In the genomic region with DNA sequence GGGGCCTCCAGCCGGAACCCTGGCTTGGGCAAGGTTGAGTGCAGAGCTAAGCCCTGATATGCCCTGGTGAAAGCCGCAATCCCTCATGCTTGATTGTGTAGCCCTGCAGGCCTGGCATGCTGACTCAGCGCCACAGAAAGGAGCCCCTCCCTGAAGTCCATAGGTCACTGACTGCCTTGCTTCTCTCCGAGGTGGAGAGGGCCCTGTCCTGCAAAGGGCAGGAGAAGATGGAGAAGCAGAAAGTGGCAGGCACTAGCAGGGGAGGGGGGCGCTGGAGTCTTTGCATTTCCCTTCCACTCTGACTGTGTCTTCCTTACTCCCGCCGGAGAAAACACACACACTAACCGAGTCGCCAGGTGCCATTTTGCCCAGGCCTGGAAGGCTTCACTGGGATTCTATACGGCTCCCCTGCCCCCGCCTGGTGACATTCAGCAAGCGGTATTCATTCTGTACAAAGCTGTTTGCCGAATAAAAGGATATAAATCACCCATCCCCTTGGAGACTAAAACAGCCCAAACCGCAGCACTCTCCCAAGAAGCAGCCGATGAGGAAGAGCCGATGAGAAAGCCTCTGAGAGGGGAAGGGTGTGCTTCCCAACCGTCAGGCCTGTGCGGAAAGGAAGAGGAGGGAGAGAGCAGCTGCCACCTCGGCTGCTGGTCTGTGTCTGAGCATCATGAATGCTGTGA, we compare ENCODE assay signal across 12 cellular contexts.
DNase-seq lines count a peak whose midpoint lies in the region; ATAC-seq lines count a peak whose summit lies in the region.
"Had no signal": no experiment of that assay in that cellular context is flagged by ENCODE, and none has a peak within 500 bp of the region (broad histone marks: within the 10 kb centered on the region; RNA-seq: fewer than 3 reads in every experiment).

No MANE protein-coding gene starts in this region.

- H3K27me3 Mint-ChIP-seq in immature natural killer cell (ENCODE audit: low read depth in 3 of 3), result peaks cover 4 to 7% (median 5%) of the 10 kb centered on the region in 3 donors

- H3K27ac Mint-ChIP-seq in immature natural killer cell, result no peak overlapping the region
- H3K27ac Mint-ChIP-seq: activated CD8-positive, alpha-beta T cell treated with anti-CD3 and anti-CD28 coated beads, Interleukin-2, amount 10 ng/mL, durations not matched to agents 7 days and 5 days had no signal

- ATAC-seq in HG02884 (IDR thresholded peaks at IDR 0.05; ENCODE audit: unreplicated experiment), result no peak
- ATAC-seq: activated CD8-positive, alpha-beta T cell treated with anti-CD3 and anti-CD28 coated beads, Interleukin-2, amount 10 ng/mL, durations not matched to agents 7 days and 5 days; GM12878 had no signal

- H3K36me3 Mint-ChIP-seq in immature natural killer cell, result no peaks in the 10 kb centered on the region

- peak; percentile 54 for DNase-seq in A172 (ENCODE audit: low spot score)
- peak in 43 of 76 experiments; percentile 6 to 51 (median 24) for DNase-seq in HUDEP-2 (lab: John Stamatoyannopoulos, UW; ENCODE audit: unreplicated experiment in 76 of 76)
- DNase-seq in SW480 (ENCODE audit: low spot score), result peak; percentile 94
- peak; percentile 90 for DNase-seq in left kidney (ENCODE audit: low read depth, low spot score)
- DNase-seq in hippocampal formation (lab: John Stamatoyannopoulos, UW), result no peak
- no peak for DNase-seq in immature natural killer cell
- no peak for DNase-seq in KG1 (lab: John Stamatoyannopoulos, UW)
- DNase-seq: activated CD8-positive, alpha-beta T cell treated with anti-CD3 and anti-CD28 coated beads, Interleukin-2, amount 10 ng/mL, durations not matched to agents 7 days and 5 days; mesenchymal stem cell; stimulated activated CD4-positive, alpha-beta T cell treated with anti-CD3 and anti-CD28 coated beads, Interleukin-2, amount 100 ng/mL, for 24 hours had no signal

- no peaks in the 10 kb centered on the region for H3K9me3 Mint-ChIP-seq in immature natural killer cell

- H3K4me3 Mint-ChIP-seq in immature natural killer cell, result no peak overlapping the region
- H3K4me3 Mint-ChIP-seq: activated CD8-positive, alpha-beta T cell treated with anti-CD3 and anti-CD28 coated beads, Interleukin-2, amount 10 ng/mL, durations not matched to agents 7 days and 5 days had no signal

- H3K4me1 Mint-ChIP-seq in immature natural killer cell, result peaks cover 0 to 13% of the 10 kb centered on the region in 2 donors

Comparison
In these comparisons a context has a peak if more than half of its experiments do, and no peak if none do; other contexts are left out.
1. DNase-seq: peak in A172 (single experiment), HUDEP-2 (43 of 76), SW480 (single experiment) and left kidney (single experiment); none in hippocampal formation (0 of 2), immature natural killer cell (0 of 3) and KG1 (single experiment).